In genomic region chr20:42604998-42605970, GRCh38 we compare ENCODE assay signal across 15 cellular contexts.
DNase-seq lines count a peak whose midpoint lies in the region; ATAC-seq and TF ChIP-seq lines count a peak whose summit lies in the region.
"Had no signal": no experiment of that assay in that cellular context is flagged by ENCODE, and none has a peak within 500 bp of the region (broad histone marks: within the 10 kb centered on the region; RNA-seq: fewer than 3 reads in every experiment).

No MANE protein-coding gene starts in this region.

- H3K9ac ChIP-seq in endodermal cell (ENCODE audit: extremely low read depth, low read length, poor library complexity, severe bottlenecking) = no peak overlapping the region
- no peak overlapping the region for H3K9ac ChIP-seq in mesendoderm (ENCODE audit: low read length)

- CTCF ChIA-PET in activated CD8-positive, alpha-beta T cell treated with anti-CD3 and anti-CD28 coated beads, Interleukin-2, amount 10 ng/mL, durations not matched to agents 7 days and 5 days (lab: Charles Lee) = no interaction called here

- no peak overlapping the region for H2AK5ac ChIP-seq in mesendoderm (ENCODE audit: low read length)

- no peak for TF ChIP-seq CTCF in endodermal cell (conservative IDR thresholded peaks at IDR 0.05)
- TF ChIP-seq CTCF in upper lobe of right lung (IDR thresholded peaks at IDR 0.05) = no peak
- TF ChIP-seq CTCF in suprapubic skin (IDR thresholded peaks at IDR 0.05) = no peak

- H3K4me3 Mint-ChIP-seq in endodermal cell = no peak overlapping the region
- no peak overlapping the region for H3K4me3 Mint-ChIP-seq in activated CD8-positive, alpha-beta T cell treated with anti-CD3 and anti-CD28 coated beads, Interleukin-2, amount 10 ng/mL, durations not matched to agents 7 days and 5 days
- H3K4me3 Mint-ChIP-seq: CD8-positive, alpha-beta T cell had no signal

- no peak overlapping the region for H2BK15ac ChIP-seq in mesendoderm (replicated peaks; ENCODE audit: low read depth)

- TF ChIP-seq POLR2A in suprapubic skin (IDR thresholded peaks at IDR 0.05) = no peak

- ATAC-seq in upper lobe of right lung = peak; percentile 29
- no peak for ATAC-seq in activated CD8-positive, alpha-beta T cell treated with anti-CD3 and anti-CD28 coated beads, Interleukin-2, amount 10 ng/mL, durations not matched to agents 7 days and 5 days
- ATAC-seq: CD8-positive, alpha-beta T cell had no signal

- no peak overlapping the region for H3K18ac ChIP-seq in mesendoderm (ENCODE audit: low read length)

- no peaks in the 10 kb centered on the region for H3K36me3 Mint-ChIP-seq in endodermal cell (ENCODE audit: low read depth)
- no peaks in the 10 kb centered on the region for H3K36me3 Mint-ChIP-seq in activated CD8-positive, alpha-beta T cell treated with anti-CD3 and anti-CD28 coated beads, Interleukin-2, amount 10 ng/mL, durations not matched to agents 7 days and 5 days (ENCODE audit: low read depth)
- H3K36me3 Mint-ChIP-seq: CD8-positive, alpha-beta T cell had no signal

- no peak overlapping the region for H3K4me2 ChIP-seq in mesendoderm (ENCODE audit: low read length)

- peaks cover 3% of the 10 kb centered on the region for H3K9me3 ChIP-seq in endodermal cell (ENCODE audit: control insufficient read depth, low read length)
- H3K9me3 ChIP-seq in upper lobe of right lung = no peaks in the 10 kb centered on the region
- no peaks in the 10 kb centered on the region for H3K9me3 ChIP-seq in suprapubic skin
- H3K9me3 ChIP-seq: SJCRH30 had no signal

- no peak overlapping the region for H2BK5ac ChIP-seq in mesendoderm (ENCODE audit: low read length)

- H4K8ac ChIP-seq in mesendoderm (ENCODE audit: low read depth, low read length) = no peak overlapping the region

- 79 to 82% methylated on average over 8 to 13 of the region's 13 CpGs for WGBS in endodermal cell (ENCODE audit: insufficient coverage in 1 of 2, insufficient read length in 1 of 2), 2 experiments
- no CpG with 5 or more reads among the region's 13 CpGs for WGBS in mesendoderm (ENCODE audit: extremely low coverage, insufficient coverage, low lambda C conversion rate)
- 71% methylated on average over 13 of the region's 13 CpGs for WGBS in suprapubic skin

- H3K79me1 ChIP-seq in mesendoderm (ENCODE audit: low read length) = no peaks in the 10 kb centered on the region

- DNase-seq in M059J (ENCODE audit: low read depth) (peak; percentile 2), endodermal cell (peak; percentile 60), mesendoderm (peak; percentile 61), upper lobe of right lung (no peak), NCI-H2227 (lab: John Stamatoyannopoulos, UW; ENCODE audit: unreplicated experiment) (no peak), suprapubic skin (ENCODE audit: low spot score in 2 of 2) (no peak)
- DNase-seq in activated CD8-positive, alpha-beta T cell treated with anti-CD3 and anti-CD28 coated beads, Interleukin-2, amount 10 ng/mL, durations not matched to agents 7 days and 5 days = no peak
- DNase-seq: CD8-positive, alpha-beta T cell; H7; IMR-90; NCI-H1417; NCI-H1930; NCI-H2171 treated with DMSO at 0.1 percent for 48 hours; NCI-H510A treated with DMSO at 0.1 percent for 48 hours; SJCRH30 had no signal

- TF ChIP-seq EP300 in suprapubic skin (IDR thresholded peaks at IDR 0.05) = no peak

- H3K23ac ChIP-seq in mesendoderm (ENCODE audit: low read length) = no peak overlapping the region

- peaks cover 8% of the 10 kb centered on the region for H3K4me1 Mint-ChIP-seq in endodermal cell
- H3K4me1 Mint-ChIP-seq in activated CD8-positive, alpha-beta T cell treated with anti-CD3 and anti-CD28 coated beads, Interleukin-2, amount 10 ng/mL, durations not matched to agents 7 days and 5 days (ENCODE audit: low read depth) = no peaks in the 10 kb centered on the region

- H3K27ac Mint-ChIP-seq in endodermal cell = no peak overlapping the region
- no peak overlapping the region for H3K27ac Mint-ChIP-seq in activated CD8-positive, alpha-beta T cell treated with anti-CD3 and anti-CD28 coated beads, Interleukin-2, amount 10 ng/mL, durations not matched to agents 7 days and 5 days
- H3K27ac Mint-ChIP-seq: CD8-positive, alpha-beta T cell had no signal

- H3K36me3 ChIP-seq in endodermal cell (ENCODE audit: control insufficient read depth, insufficient read depth, low read length) = no peaks in the 10 kb centered on the region
- H3K36me3 ChIP-seq in mesendoderm (ENCODE audit: control insufficient read depth, insufficient read depth, low read length) = no peaks in the 10 kb centered on the region
- H3K36me3 ChIP-seq in upper lobe of right lung = no peaks in the 10 kb centered on the region
- no peaks in the 10 kb centered on the region for H3K36me3 ChIP-seq in suprapubic skin
- H3K36me3 ChIP-seq: SJCRH30 had no signal

- peaks cover 10% of the 10 kb centered on the region for H3K4me1 ChIP-seq in endodermal cell (ENCODE audit: control insufficient read depth, insufficient read depth, low read length)
- H3K4me1 ChIP-seq in mesendoderm (ENCODE audit: control insufficient read depth, low read depth, low read length) = no peaks in the 10 kb centered on the region
- H3K4me1 ChIP-seq in upper lobe of right lung = no peaks in the 10 kb centered on the region
- no peaks in the 10 kb centered on the region for H3K4me1 ChIP-seq in suprapubic skin
- H3K4me1 ChIP-seq: SJCRH30 had no signal

- H3K79me2 ChIP-seq in mesendoderm (ENCODE audit: control insufficient read depth, insufficient read depth, low read length) = no peaks in the 10 kb centered on the region

- H3K4ac ChIP-seq in mesendoderm (ENCODE audit: low read depth, low read length) = no peak overlapping the region

- H3K56ac ChIP-seq in mesendoderm (ENCODE audit: low read length) = no peak overlapping the region

- H2BK120ac ChIP-seq in mesendoderm (ENCODE audit: low read depth, low read length) = no peak overlapping the region

- no peak overlapping the region for H4K5ac ChIP-seq in mesendoderm (ENCODE audit: low read length)

- H3K4me3 ChIP-seq in endodermal cell (ENCODE audit: low read length) (no peak overlapping the region), mesendoderm (ENCODE audit: low read length) (no peak overlapping the region), upper lobe of right lung (no peak overlapping the region), suprapubic skin (no peak overlapping the region)
- H3K4me3 ChIP-seq: SJCRH30 had no signal

- no peaks in the 10 kb centered on the region for H3K9me3 Mint-ChIP-seq in endodermal cell
- H3K9me3 Mint-ChIP-seq in activated CD8-positive, alpha-beta T cell treated with anti-CD3 and anti-CD28 coated beads, Interleukin-2, amount 10 ng/mL, durations not matched to agents 7 days and 5 days (ENCODE audit: insufficient read depth) = peaks cover 9% of the 10 kb centered on the region

- intact Hi-C loops in upper lobe of right lung (cut with DNase I) = no loop called here

- POLR2A ChIA-PET in activated CD8-positive, alpha-beta T cell treated with anti-CD3 and anti-CD28 coated beads, Interleukin-2, amount 10 ng/mL, durations not matched to agents 7 days and 5 days (lab: Charles Lee) = no interaction called here

- H3K27me3 ChIP-seq in endodermal cell (ENCODE audit: control insufficient read depth, insufficient read depth, low read length, poor library complexity, severe bottlenecking) (no peaks in the 10 kb centered on the region), mesendoderm (ENCODE audit: insufficient read depth, low read length, poor library complexity) (no peaks in the 10 kb centered on the region), upper lobe of right lung (no peaks in the 10 kb centered on the region), suprapubic skin (no peaks in the 10 kb centered on the region)
- H3K27me3 ChIP-seq: SJCRH30 had no signal

- H3K27me3 Mint-ChIP-seq in endodermal cell (ENCODE audit: insufficient read depth) = peaks cover 11% of the 10 kb centered on the region
- H3K27me3 Mint-ChIP-seq in activated CD8-positive, alpha-beta T cell treated with anti-CD3 and anti-CD28 coated beads, Interleukin-2, amount 10 ng/mL, durations not matched to agents 7 days and 5 days (ENCODE audit: low read depth) = no peaks in the 10 kb centered on the region

- no peak overlapping the region for H3K27ac ChIP-seq in endodermal cell (ENCODE audit: low read depth, low read length)
- H3K27ac ChIP-seq in mesendoderm (ENCODE audit: low read depth, low read length) = no peak overlapping the region
- H3K27ac ChIP-seq in upper lobe of right lung = no peak overlapping the region
- H3K27ac ChIP-seq in suprapubic skin = no peak overlapping the region
- H3K27ac ChIP-seq: SJCRH30 had no signal

Comparison
In these comparisons a context has a peak if more than half of its experiments do, and no peak if none do; other contexts are left out.
1. DNase-seq: peak in M059J (single experiment), endodermal cell (single experiment) and mesendoderm (single experiment); none in upper lobe of right lung (single experiment), activated CD8-positive, alpha-beta T cell treated with anti-CD3 and anti-CD28 coated beads, Interleukin-2, amount 10 ng/mL, durations not matched to agents 7 days and 5 days (single experiment), NCI-H2227 (single experiment) and suprapubic skin (0 of 2).